1 cellular context compared by ENCODE assay signal in genomic region chr9:134358968-134359319, GRCh38.
TF ChIP-seq lines count a peak whose summit lies in the region.

No MANE protein-coding gene starts in this region.

TF ChIP-seq in HEK293, 187 proteins besides CTCF, POLR2A, EP300 and RAD21 (continued from another document):
- TF ChIP-seq PRDM4 (tag by site-specific recombination; IDR thresholded peaks at IDR 0.05): no peak
- TF ChIP-seq ZNF19 (tag by site-specific recombination; IDR thresholded peaks at IDR 0.05; ENCODE audit: low read depth): no peak
- TF ChIP-seq ZSCAN30 (tag by site-specific recombination; IDR thresholded peaks at IDR 0.05): no peak
